In genomic region chr9:81182421-81182820, GRCh38 we compare ENCODE assay signal across 13 cellular contexts.
A peak's percentile ranks its signal among the peaks of the same experiment; 100 is the strongest.
DNase-seq lines count a peak whose midpoint lies in the region; ATAC-seq, FAIRE-seq and TF ChIP-seq lines count a peak whose summit lies in the region.
"Had no signal": no experiment of that assay in that cellular context is flagged by ENCODE, and none has a peak within 500 bp of the region (broad histone marks: within the 10 kb centered on the region; RNA-seq: fewer than 3 reads in every experiment).

No MANE protein-coding gene starts in this region.

- H3K27ac Mint-ChIP-seq in mesothelial cell of epicardium, result no peak overlapping the region
- H3K27ac Mint-ChIP-seq: activated naive CD8-positive, alpha-beta T cell treated with anti-CD3 and anti-CD28 coated beads for 36 hours had no signal

- FAIRE-seq in HTR-8/SVneo (lab: Jason Lieb, UNC), result no peak

- DNase-seq in brain pericyte (ENCODE audit: low read depth, low spot score) (peak; percentile 11), left kidney (ENCODE audit: low read depth, low spot score) (peak; percentile 38), mesothelial cell of epicardium (ENCODE audit: low spot score in 2 of 2, unreplicated experiment in 2 of 2) (no peak), HTR-8/SVneo (ENCODE audit: insufficient read length, low spot score) (no peak), occipital lobe (lab: John Stamatoyannopoulos, UW) (no peak)
- DNase-seq: activated naive CD8-positive, alpha-beta T cell treated with anti-CD3 and anti-CD28 coated beads for 36 hours; BE2C; effector CD4-positive, alpha-beta T cell; NCI-H1417; stimulated activated naive CD4-positive, alpha-beta T cell had no signal

- H3K9me3 ChIP-seq in BLaER1, result no peaks in the 10 kb centered on the region
- H3K9me3 ChIP-seq: BE2C had no signal

- no peak overlapping the region for H3K27ac ChIP-seq in BLaER1

- peak overlapping the region; percentile 45 for H3K4me2 ChIP-seq in BLaER1

- H3K4me1 ChIP-seq in BLaER1, result peaks cover 9% of the 10 kb centered on the region
- H3K4me1 ChIP-seq: BE2C had no signal

- H3K36me3 Mint-ChIP-seq in mesothelial cell of epicardium, result no peaks in the 10 kb centered on the region
- H3K36me3 Mint-ChIP-seq: activated naive CD8-positive, alpha-beta T cell treated with anti-CD3 and anti-CD28 coated beads for 36 hours had no signal

- H3K9ac ChIP-seq in BLaER1, result no peak overlapping the region

- no peak for TF ChIP-seq CTCF in mesothelial cell of epicardium (IDR thresholded peaks at IDR 0.05; ENCODE audit: unreplicated experiment)

- H3K36me3 ChIP-seq in BLaER1, result no peaks in the 10 kb centered on the region
- H3K36me3 ChIP-seq: BE2C had no signal

- no peaks in the 10 kb centered on the region for H3K9me3 Mint-ChIP-seq in mesothelial cell of epicardium
- H3K9me3 Mint-ChIP-seq: activated naive CD8-positive, alpha-beta T cell treated with anti-CD3 and anti-CD28 coated beads for 36 hours had no signal

- no peaks in the 10 kb centered on the region for H3K27me3 ChIP-seq in BLaER1
- H3K27me3 ChIP-seq: BE2C had no signal

- no peak overlapping the region for H3K4me3 Mint-ChIP-seq in mesothelial cell of epicardium
- H3K4me3 Mint-ChIP-seq: activated naive CD8-positive, alpha-beta T cell treated with anti-CD3 and anti-CD28 coated beads for 36 hours had no signal

- H3K4me3 ChIP-seq in BLaER1, result no peak overlapping the region

- H3K4me1 Mint-ChIP-seq in mesothelial cell of epicardium, result peaks cover 18% of the 10 kb centered on the region
- H3K4me1 Mint-ChIP-seq: activated naive CD8-positive, alpha-beta T cell treated with anti-CD3 and anti-CD28 coated beads for 36 hours had no signal

- no peaks in the 10 kb centered on the region for H3K27me3 Mint-ChIP-seq in mesothelial cell of epicardium (ENCODE audit: low read depth)
- H3K27me3 Mint-ChIP-seq: activated naive CD8-positive, alpha-beta T cell treated with anti-CD3 and anti-CD28 coated beads for 36 hours had no signal

- no peaks in the 10 kb centered on the region for H4K20me1 ChIP-seq in BLaER1

- peak; percentile 65 for ATAC-seq in HG03432 (IDR thresholded peaks at IDR 0.05; ENCODE audit: unreplicated experiment)
- ATAC-seq in HG02970 (IDR thresholded peaks at IDR 0.05; ENCODE audit: low FRiP score, unreplicated experiment), result no peak

Comparison
In these comparisons a context has a peak if more than half of its experiments do, and no peak if none do; other contexts are left out.
1. DNase-seq: peak in brain pericyte (single experiment) and left kidney (single experiment); none in mesothelial cell of epicardium (0 of 2), HTR-8/SVneo (single experiment) and occipital lobe (single experiment).